In the genomic region with DNA sequence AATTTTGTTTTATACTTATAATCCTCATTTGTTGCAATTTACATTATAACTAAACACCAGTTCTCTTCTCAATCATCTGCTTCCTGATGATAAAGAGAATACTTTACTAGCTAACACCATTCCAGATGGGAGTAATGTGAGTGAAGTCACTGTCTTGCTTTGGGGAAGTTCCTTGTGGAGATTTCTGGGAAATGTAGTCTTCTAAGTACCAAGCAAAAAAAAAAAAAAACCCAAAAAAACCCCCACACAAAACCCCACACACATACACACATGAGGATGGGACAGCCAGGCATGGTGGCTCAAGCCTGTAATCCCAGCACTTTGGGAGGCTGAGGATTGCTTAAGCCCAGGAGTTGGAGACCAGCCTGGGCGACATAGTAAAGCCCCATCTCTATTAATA, we compare ENCODE assay signal across 15 cellular contexts. TPM values are rescaled to one million over a fixed set of nuclear protein-coding genes. Genes with fewer than 3 reads are reported as not detected.
A peak's percentile ranks its signal among the peaks of the same experiment; 100 is the strongest.
DNase-seq lines count a peak whose midpoint lies in the region; ATAC-seq and TF ChIP-seq lines count a peak whose summit lies in the region.
"Had no signal": no experiment of that assay in that cellular context is flagged by ENCODE, and none has a peak within 500 bp of the region (broad histone marks: within the 10 kb centered on the region; RNA-seq: fewer than 3 reads in every experiment).

No MANE protein-coding gene starts in this region.

- RAD21 ChIA-PET in HCT116 (lab: Charles Lee; ENCODE audit: low non-redundant PET in 1 of 2, low total read pairs in 2 of 2, uncharacterized antibody in 2 of 2, unreplicated experiment in 2 of 2), result no interaction called here

- no peaks in the 10 kb centered on the region for H4K20me1 ChIP-seq in HCT116 (ENCODE audit: insufficient read depth)
- H4K20me1 ChIP-seq: BLaER1 treated with 17β-estradiol and CSF1 and Interleukin-3, amounts not matched to agents 10 nM and 100 nM had no signal

- H3K4me3 Mint-ChIP-seq in CD8-positive, alpha-beta T cell, result peak overlapping the region; percentile 37
- H3K4me3 Mint-ChIP-seq: immature natural killer cell had no signal

- H3K27ac ChIP-seq in CD8-positive, alpha-beta T cell (ENCODE audit: low read depth, low read length), result no peak overlapping the region
- no peak overlapping the region for H3K27ac ChIP-seq in HCT116 (ENCODE audit: low read depth, low read length)
- H3K27ac ChIP-seq in testis, result no peak overlapping the region
- H3K27ac ChIP-seq: BLaER1 treated with 17β-estradiol and CSF1 and Interleukin-3, amounts not matched to agents 10 nM and 100 nM; right atrium auricular region had no signal

- no peak for DNase-seq in CD8-positive, alpha-beta T cell
- DNase-seq in HCT116 (ENCODE audit: low read depth, low spot score), result no peak
- peak; percentile 28 for DNase-seq in amniotic epithelial cell (ENCODE audit: low read depth)
- DNase-seq in iris pigment epithelial cell (ENCODE audit: low read depth), result peak; percentile 34
- DNase-seq in testis, result no peak
- DNase-seq in activated effector memory CD4-positive, alpha-beta T cell treated with Interleukin-2 at 50 U/mL for 16 hours, result no peak
- DNase-seq in activated CD8-positive, alpha-beta memory T cell treated with anti-CD3 and anti-CD28 coated beads, Interleukin-2, amount 50 U/mL, for 48 hours, result no peak
- DNase-seq: immature natural killer cell, T-helper 1 cell had no signal

- peak overlapping the region; percentile 75 for H3K27ac Mint-ChIP-seq in CD8-positive, alpha-beta T cell
- H3K27ac Mint-ChIP-seq: immature natural killer cell had no signal

- H3K4me2 ChIP-seq in HCT116 (ENCODE audit: low read length), result no peak overlapping the region
- H3K4me2 ChIP-seq: BLaER1 treated with 17β-estradiol and CSF1 and Interleukin-3, amounts not matched to agents 10 nM and 100 nM had no signal

- no peaks in the 10 kb centered on the region for H3K79me2 ChIP-seq in HCT116 (ENCODE audit: insufficient read depth, low read length)

- no TSS peak for BruUV-seq in HCT116 (replicated peaks; lab: Mats Ljungman, UMichigan)

- no peak for TF ChIP-seq POLR2A in HCT116 (IDR thresholded peaks at IDR 0.05; ENCODE audit: borderline replicate concordance, extremely low read depth, insufficient read depth, insufficient read length)
- TF ChIP-seq POLR2A in testis (IDR thresholded peaks at IDR 0.05), result no peak

- POLR2A ChIA-PET in CD8-positive, alpha-beta T cell (lab: Charles Lee), result no interaction called here
- POLR2A ChIA-PET in HCT116 (lab: Charles Lee), result interaction anchor here (0.7 kb wide), 1 partner anchor 146 kb away, joined by 3 read pairs; a partner anchor contains a TSS

- H2AFZ ChIP-seq in HCT116 (ENCODE audit: low read depth, low read length, poor library complexity, severe bottlenecking), result peak overlapping the region; percentile 16

- no peak for TF ChIP-seq CTCF in CD8-positive, alpha-beta T cell (IDR thresholded peaks at IDR 0.05)
- TF ChIP-seq CTCF in HCT116 (IDR thresholded peaks at IDR 0.05 in 2 of 3, conservative IDR thresholded peaks at IDR 0.05 in 1 of 3; ENCODE audit: borderline replicate concordance in 1 of 3, insufficient read depth in 1 of 3, low read depth in 2 of 3, low read length in 2 of 3), result no peak
- no peak for TF ChIP-seq CTCF in testis (IDR thresholded peaks at IDR 0.05)

- no peak for ATAC-seq in CD8-positive, alpha-beta T cell
- ATAC-seq in HCT116 (no peak), HG03095 (IDR thresholded peaks at IDR 0.05; ENCODE audit: unreplicated experiment) (no peak)
- ATAC-seq: activated CD4-positive, CD25-positive, alpha-beta regulatory T cell treated with anti-CD3 and anti-CD28 coated beads, Interleukin-2, amount 50 U/mL, for 24 hours; activated naive CD4-positive, alpha-beta T cell treated with anti-CD3 and anti-CD28 coated beads, Interleukin-2, amount 50 U/mL, for 72 hours had no signal

- no peak overlapping the region for H3K4me3 ChIP-seq in CD8-positive, alpha-beta T cell (ENCODE audit: low read depth, low read length)
- H3K4me3 ChIP-seq in HCT116 (replicated peaks in 1 of 2; ENCODE audit: low read depth in 1 of 2, low read length in 2 of 2) (no peak overlapping the region), testis (no peak overlapping the region)
- H3K4me3 ChIP-seq: BLaER1 treated with 17β-estradiol and CSF1 and Interleukin-3, amounts not matched to agents 10 nM and 100 nM; right atrium auricular region had no signal

- H3K9ac ChIP-seq in HCT116 (ENCODE audit: low read length), result no peak overlapping the region
- H3K9ac ChIP-seq: BLaER1 treated with 17β-estradiol and CSF1 and Interleukin-3, amounts not matched to agents 10 nM and 100 nM had no signal

- TF ChIP-seq RAD21 in HCT116 (IDR thresholded peaks at IDR 0.05; ENCODE audit: low read depth), result no peak

- CTCF ChIA-PET in CD8-positive, alpha-beta T cell (lab: Charles Lee), result no interaction called here
- CTCF ChIA-PET in HCT116 (lab: Charles Lee), result no interaction called here

- intact Hi-C loops in CD8-positive, alpha-beta T cell (cut with DNase I, micrococcal nuclease), result no loop called here
- intact Hi-C loops in HCT116 (cut with micrococcal nuclease) (no loop called here), testis (cut with DNase I; ENCODE audit: low total_unique reads) (no loop called here)

- peaks cover 3% of the 10 kb centered on the region for H3K9me3 Mint-ChIP-seq in CD8-positive, alpha-beta T cell
- H3K9me3 Mint-ChIP-seq: activated naive CD4-positive, alpha-beta T cell treated with anti-CD3 and anti-CD28 coated beads, Interleukin-2, amount 50 U/mL, for 72 hours had no signal

- no peaks in the 10 kb centered on the region for H3K27me3 ChIP-seq in CD8-positive, alpha-beta T cell (ENCODE audit: insufficient read depth, low read length)
- no peaks in the 10 kb centered on the region for H3K27me3 ChIP-seq in HCT116 (ENCODE audit: insufficient read depth, low read length)
- H3K27me3 ChIP-seq in testis, result no peaks in the 10 kb centered on the region
- H3K27me3 ChIP-seq: right atrium auricular region had no signal

- H3K36me3 Mint-ChIP-seq in CD8-positive, alpha-beta T cell, result peaks cover 4% of the 10 kb centered on the region
- H3K36me3 Mint-ChIP-seq: immature natural killer cell had no signal

- H3K9me2 ChIP-seq in HCT116 (ENCODE audit: insufficient read depth), result no peaks in the 10 kb centered on the region; the same call in 1 of the 2 replicates

- H3K36me3 ChIP-seq in CD8-positive, alpha-beta T cell (ENCODE audit: insufficient read depth, low read length), result no peaks in the 10 kb centered on the region
- H3K36me3 ChIP-seq in HCT116 (ENCODE audit: control insufficient read depth in 1 of 2, insufficient read depth in 2 of 2, low read length in 2 of 2) (no peaks in the 10 kb centered on the region), testis (ENCODE audit: low read depth, missing control alignments) (no peaks in the 10 kb centered on the region)
- H3K36me3 ChIP-seq: right atrium auricular region had no signal

- H3K4me1 ChIP-seq in CD8-positive, alpha-beta T cell (ENCODE audit: insufficient read depth, low read length), result peaks cover 44% of the 10 kb centered on the region
- H3K4me1 ChIP-seq in HCT116 (ENCODE audit: control insufficient read depth in 1 of 2, insufficient read depth in 2 of 2, low read length in 2 of 2) (peaks cover 6 to 21% of the 10 kb centered on the region in 2 experiments; a peak in 3 of 4 replicates), testis (no peaks in the 10 kb centered on the region)

- no peaks in the 10 kb centered on the region for H3K9me3 ChIP-seq in CD8-positive, alpha-beta T cell (ENCODE audit: low read length)
- H3K9me3 ChIP-seq in HCT116 (ENCODE audit: control insufficient read depth in 1 of 2, insufficient read depth in 1 of 2, low read depth in 1 of 2, low read length in 2 of 2) (no peaks in the 10 kb centered on the region), testis (no peaks in the 10 kb centered on the region)
- H3K9me3 ChIP-seq: right atrium auricular region had no signal

- H3K4me1 Mint-ChIP-seq in CD8-positive, alpha-beta T cell (ENCODE audit: low read depth), result peaks cover 52% of the 10 kb centered on the region

- no peaks in the 10 kb centered on the region for H3K27me3 Mint-ChIP-seq in CD8-positive, alpha-beta T cell (ENCODE audit: low read depth)

- WGBS in testis, 2 donors, result 90 to 96% methylated on average over 1 of the region's 1 CpG

TF ChIP-seq in HCT116, 20 proteins besides CTCF, POLR2A, EP300 and RAD21:
- TF ChIP-seq ZFX (IDR thresholded peaks at IDR 0.05), result no peak
TF ChIP-seq in HCT116: peak in this region for 0.

RNA-seq across cellular contexts. Expression of a gene that starts 2.2 kb away (rescaled TPM):
- total RNA-seq in CD8-positive, alpha-beta T cell, result 10 to 100 TPM; 13.6 to 14.4 TPM
- 3.2 TPM for total RNA-seq in HCT116 (2021; ENCODE audit: unreplicated experiment)
- polyA plus RNA-seq in HCT116 (2012), result 2.8 TPM in 2 replicates
- 10 to 100 TPM in 1 of 2 donors, 1 to 10 TPM in 1; 9.0 to 10.4 TPM for total RNA-seq in testis
- polyA plus RNA-seq in testis (ENCODE audit: insufficient read depth, low read depth, low replicate concordance), result 4.2 TPM

RNA-seq across cellular contexts. Expression of a gene that starts 38.0 kb away (rescaled TPM):
- not detected for total RNA-seq in CD8-positive, alpha-beta T cell
- total RNA-seq in HCT116 (2021; ENCODE audit: unreplicated experiment) (0.17 TPM), testis (10 to 100 TPM in 1 of 2 donors, 1 to 10 TPM in 1; 7.5 to 13.7 TPM)
- polyA plus RNA-seq in HCT116 (2012), result 0.04 and 0.07 TPM in 2 replicates
- polyA plus RNA-seq in testis (ENCODE audit: insufficient read depth, low read depth, low replicate concordance), result 12.1 TPM
- total RNA-seq: right atrium auricular region, subcutaneous adipose tissue had no signal
- polyA plus RNA-seq: immature natural killer cell had no signal

Comparison
In these comparisons a context has a peak if more than half of its experiments do, and no peak if none do; other contexts are left out.
1. DNase-seq: peak in amniotic epithelial cell (single experiment) and iris pigment epithelial cell (single experiment); none in CD8-positive, alpha-beta T cell (0 of 7), HCT116 (single experiment), testis (single experiment), activated effector memory CD4-positive, alpha-beta T cell treated with Interleukin-2 at 50 U/mL for 16 hours (single experiment) and activated CD8-positive, alpha-beta memory T cell treated with anti-CD3 and anti-CD28 coated beads, Interleukin-2, amount 50 U/mL, for 48 hours (single experiment).